ENCODE assay signal across 33 cellular contexts in the genomic region with DNA sequence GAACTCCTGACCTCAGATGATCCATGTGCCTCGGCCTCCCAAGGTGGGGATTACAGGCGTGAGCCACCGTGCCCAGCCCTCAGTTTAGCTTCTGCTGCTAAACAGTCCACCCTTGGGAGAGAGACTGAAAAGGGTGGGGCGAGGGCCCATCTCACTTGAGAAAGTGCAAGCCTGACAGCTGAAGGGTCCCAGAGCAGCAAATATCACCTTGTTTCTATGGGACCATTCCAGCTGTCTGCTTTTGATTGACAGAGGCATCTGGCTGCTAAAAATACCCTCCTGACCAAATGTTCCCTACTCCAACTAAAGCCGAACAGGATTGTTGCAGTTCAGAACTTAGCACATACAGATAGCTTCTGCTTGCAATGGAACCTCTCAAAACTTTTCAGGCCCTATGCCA. TPM values are rescaled to one million over a fixed set of nuclear protein-coding genes. Genes with fewer than 3 reads are reported as not detected.
DNase-seq lines count a peak whose midpoint lies in the region; ATAC-seq, FAIRE-seq and TF ChIP-seq lines count a peak whose summit lies in the region.
"Had no signal": no experiment of that assay in that cellular context is flagged by ENCODE, and none has a peak within 500 bp of the region (broad histone marks: within the 10 kb centered on the region; RNA-seq: fewer than 3 reads in every experiment).

No MANE protein-coding gene starts in this region.

- intact Hi-C loops in adrenal gland (cut with DNase I), result no loop called here

- no peak for TF ChIP-seq CTCF in bronchial epithelial cell (IDR thresholded peaks at IDR 0.05; ENCODE audit: insufficient read depth, low read length, severe bottlenecking)
- TF ChIP-seq CTCF in right atrium auricular region (IDR thresholded peaks at IDR 0.05), result no peak
- TF ChIP-seq CTCF in adrenal gland (IDR thresholded peaks at IDR 0.05), result no peak

- no peak for ATAC-seq in GM21786 (IDR thresholded peaks at IDR 0.05; ENCODE audit: unreplicated experiment)
- ATAC-seq: activated CD4-positive, alpha-beta T cell treated with anti-CD3 and anti-CD28 coated beads for 36 hours; activated CD8-positive, alpha-beta T cell treated with anti-CD3 and anti-CD28 coated beads for 36 hours; activated T-helper 17 cell treated with anti-CD3 and anti-CD28 coated beads, Interleukin-2, amount 50 U/mL, for 72 hours; natural killer cell treated with Interleukin-12 subunit alpha and Interleukin-12 subunit beta and Interleukin-15 and Interleukin-18, amount 100 ng/mL, for 72 hours had no signal

- no peaks in the 10 kb centered on the region for H3K4me1 ChIP-seq in right atrium auricular region
- peaks cover 3% of the 10 kb centered on the region for H3K4me1 ChIP-seq in rectal smooth muscle tissue (ENCODE audit: control insufficient read depth, insufficient read depth, low read length)
- no peaks in the 10 kb centered on the region for H3K4me1 ChIP-seq in adrenal gland (replicated peaks in 1 of 2)
- H3K4me1 ChIP-seq: uterus had no signal

- TF ChIP-seq POLR2A in adrenal gland (IDR thresholded peaks at IDR 0.05), result no peak

- H3K4me3 ChIP-seq in bronchial epithelial cell (ENCODE audit: low read depth, low read length) (no peak overlapping the region), right atrium auricular region (peak overlapping the region; percentile 9 to 47), rectal smooth muscle tissue (ENCODE audit: low read length) (peak overlapping the region; percentile 14), adrenal gland (no peak overlapping the region)
- H3K4me3 ChIP-seq: GM23248, MG63, PC-9, thoracic aorta, uterus had no signal

- H3K9me3 ChIP-seq in right atrium auricular region (no peaks in the 10 kb centered on the region), adrenal gland (replicated peaks in 1 of 3) (no peaks in the 10 kb centered on the region)
- H3K9me3 ChIP-seq: MG63, thoracic aorta, uterus had no signal

- WGBS in adrenal gland, 4 donors, result 63 to 91% (median 80%) methylated on average over 5 of the region's 5 CpGs

- FAIRE-seq in bronchial epithelial cell (lab: Jason Lieb, UNC), result peak; percentile 18
- FAIRE-seq: A204.1, islet of Langerhans had no signal

- H3K27me3 ChIP-seq in bronchial epithelial cell (ENCODE audit: control insufficient read depth, insufficient read depth, low read length) (no peaks in the 10 kb centered on the region), right atrium auricular region (no peaks in the 10 kb centered on the region), rectal smooth muscle tissue (ENCODE audit: control insufficient read depth, insufficient read depth, low read length) (no peaks in the 10 kb centered on the region), adrenal gland (no peaks in the 10 kb centered on the region)
- H3K27me3 ChIP-seq: brain microvascular endothelial cell, MG63, uterus had no signal

- H3K27ac ChIP-seq in right atrium auricular region (peak overlapping the region; percentile 74 to 95), rectal smooth muscle tissue (ENCODE audit: low read depth, low read length) (peak overlapping the region; percentile 64), adrenal gland (no peak overlapping the region)
- H3K27ac ChIP-seq: brain microvascular endothelial cell, GM23248, PC-9, thoracic aorta, uterus had no signal

- POLR2A ChIA-PET in HEK293T (lab: Yijun Ruan, JAX), result no interaction called here

- CTCF ChIA-PET in HEK293T (lab: Yijun Ruan, JAX), result no interaction called here

- no peak for DNase-seq in HEK293T (ENCODE audit: extremely low spot score)
- no peak for DNase-seq in bronchial epithelial cell (ENCODE audit: low read depth)
- DNase-seq in right atrium auricular region (ENCODE audit: low spot score), result peak; percentile 42
- DNase-seq in HPDE6-E6E7 (ENCODE audit: extremely low spot score), result no peak
- no peak for DNase-seq in NCI-H1694 (lab: John Stamatoyannopoulos, UW)
- no peak for DNase-seq in adrenal gland
- DNase-seq: activated CD4-positive, alpha-beta T cell treated with anti-CD3 and anti-CD28 coated beads for 36 hours; activated CD8-positive, alpha-beta T cell treated with anti-CD3 and anti-CD28 coated beads for 36 hours; amygdala; brain microvascular endothelial cell; DMS79 treated with DMSO at 0.1 percent for 48 hours; GF-D8; GM23248; KG1; MG63; NCI-H1105; NCI-H2029; NCI-H526 treated with DMSO at 0.1 percent for 48 hours; PC-9; stimulated activated CD8-positive, alpha-beta memory T cell treated with anti-CD3 and anti-CD28 coated beads, Interleukin-4, amount 100 ng/mL, for 48 hours; uterus had no signal

- H3K36me3 ChIP-seq in bronchial epithelial cell (ENCODE audit: control insufficient read depth, insufficient read depth, low read length) (no peaks in the 10 kb centered on the region), right atrium auricular region (no peaks in the 10 kb centered on the region), rectal smooth muscle tissue (ENCODE audit: control insufficient read depth, insufficient read depth, low read length) (no peaks in the 10 kb centered on the region), adrenal gland (replicated peaks in 1 of 2) (no peaks in the 10 kb centered on the region)
- H3K36me3 ChIP-seq: brain microvascular endothelial cell, MG63, thoracic aorta, uterus had no signal

- H3K9ac ChIP-seq in rectal smooth muscle tissue (ENCODE audit: low read length), result no peak overlapping the region
- H3K9ac ChIP-seq: GM23248 had no signal

TF ChIP-seq in HEK293T, 16 proteins besides CTCF, POLR2A, EP300 and RAD21:
- TF ChIP-seq, protein P1, sequence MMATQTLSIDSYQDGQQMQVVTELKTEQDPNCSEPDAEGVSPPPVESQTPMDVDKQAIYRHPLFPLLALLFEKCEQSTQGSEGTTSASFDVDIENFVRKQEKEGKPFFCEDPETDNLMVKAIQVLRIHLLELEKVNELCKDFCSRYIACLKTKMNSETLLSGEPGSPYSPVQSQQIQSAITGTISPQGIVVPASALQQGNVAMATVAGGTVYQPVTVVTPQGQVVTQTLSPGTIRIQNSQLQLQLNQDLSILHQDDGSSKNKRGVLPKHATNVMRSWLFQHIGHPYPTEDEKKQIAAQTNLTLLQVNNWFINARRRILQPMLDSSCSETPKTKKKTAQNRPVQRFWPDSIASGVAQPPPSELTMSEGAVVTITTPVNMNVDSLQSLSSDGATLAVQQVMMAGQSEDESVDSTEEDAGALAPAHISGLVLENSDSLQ (IDR thresholded peaks at IDR 0.05), result 0 out of 2 replicates have a peak, but pooled peaks have one; percentile 5
- TF ChIP-seq L3MBTL2 (conservative IDR thresholded peaks at IDR 0.05), result no peak

RNA-seq across cellular contexts. Expression of a gene that starts 0.4 kb away (rescaled TPM):
- not detected in 2 replicates for total RNA-seq in bronchial epithelial cell
- total RNA-seq in right atrium auricular region, result 100 to 1,000 TPM in 1 of 2 donors, 10 to 100 TPM in 1; 74.8 to 179 TPM
- total RNA-seq in adrenal gland, result under 1 TPM in 1 of 8 donors, not detected in 7; 0.34 TPM
- under 1 TPM in 2 of 3 donors, not detected in 1; under 0.01 to 0.08 TPM for polyA plus RNA-seq in adrenal gland
- total RNA-seq: activated CD4-positive, alpha-beta T cell treated with anti-CD3 and anti-CD28 coated beads for 36 hours; activated CD8-positive, alpha-beta T cell treated with anti-CD3 and anti-CD28 coated beads for 36 hours; activated T-helper 17 cell treated with anti-CD3 and anti-CD28 coated beads, Interleukin-2, amount 50 U/mL, for 72 hours; GM23248; natural killer cell treated with Interleukin-12 subunit alpha and Interleukin-12 subunit beta and Interleukin-15 and Interleukin-18, amount 100 ng/mL, for 72 hours; osteoblast; PC-9; renal cortical epithelial cell; T-helper 2 cell treated with Interferon-gamma antibody and Interleukin-4, amounts not matched to agents 100 ng/mL and 5 ng/mL, for 36 hours; thoracic aorta had no signal
- polyA plus RNA-seq: CD14-positive monocyte, GM23248 had no signal

RNA-seq across cellular contexts. Expression of a gene that starts 11.6 kb away (rescaled TPM):
- total RNA-seq in bronchial epithelial cell, result 8.4 and 13.6 TPM in 2 replicates
- 10 to 100 TPM; 20.6 to 27.5 TPM for total RNA-seq in right atrium auricular region
- 10 to 100 TPM; 12.0 to 24.8 (median 17.7) TPM for total RNA-seq in adrenal gland
- polyA plus RNA-seq in adrenal gland, result 10 to 100 TPM; 20.5 to 40.2 (median 29.0) TPM

RNA-seq across cellular contexts. Expression of a gene that starts 50.8 kb away (rescaled TPM):
- total RNA-seq in bronchial epithelial cell, result 26.9 TPM in 1 of 2 replicates, not detected in the other
- total RNA-seq in right atrium auricular region, result not detected
- 10 to 100 TPM in 1 of 8 donors, 1 to 10 TPM in 1, not detected in 6; 4.9 to 15.2 TPM for total RNA-seq in adrenal gland
- not detected for polyA plus RNA-seq in adrenal gland
- total RNA-seq: GM23248, lower leg skin, osteoblast, PC-9, renal cortical epithelial cell, thoracic aorta, uterus had no signal
- polyA plus RNA-seq: GM23248 had no signal

Comparison
In these comparisons a context has a peak if more than half of its experiments do, and no peak if none do; other contexts are left out.
1. H3K4me3 ChIP-seq: peak in right atrium auricular region (2 of 2) and rectal smooth muscle tissue (single experiment); none in bronchial epithelial cell (single experiment) and adrenal gland (0 of 4).
2. H3K27ac ChIP-seq: peak in right atrium auricular region (2 of 2) and rectal smooth muscle tissue (single experiment); none in adrenal gland (0 of 5).
3. RNA of a gene that starts 0.4 kb away (total RNA-seq): 74.8 to 179 TPM in right atrium auricular region; not detected in bronchial epithelial cell and 0.34 TPM in adrenal gland; every median in the first group is over 10 times any median in the second.